Comparison of ENCODE assay signal across 16 cellular contexts in genomic region chr13:50189450-50189849, GRCh38.
DNase-seq lines count a peak whose midpoint lies in the region; ATAC-seq and TF ChIP-seq lines count a peak whose summit lies in the region.
"Had no signal": no experiment of that assay in that cellular context is flagged by ENCODE, and none has a peak within 500 bp of the region (broad histone marks: within the 10 kb centered on the region; RNA-seq: fewer than 3 reads in every experiment).

No MANE protein-coding gene starts in this region.

- WGBS in H9 (ENCODE audit: extremely low coverage, insufficient read length, low lambda C conversion rate) = no CpG with 5 or more reads among the region's 2 CpGs
- WGBS in upper lobe of left lung, 2 donors = 89 to 91% methylated on average over 2 of the region's 2 CpGs

- H3K4me2 ChIP-seq in H9 (ENCODE audit: insufficient read depth, insufficient read length, low read length) = no peak overlapping the region
- H3K4me2 ChIP-seq: A549 had no signal

- H3K36me3 Mint-ChIP-seq in H9 (ENCODE audit: insufficient read depth in 1 of 3, low read depth in 3 of 3) (peaks cover 1 to 12% (median 10%) of the 10 kb centered on the region in 3 experiments; a peak in 6 of 7 replicates), T-helper 17 cell (ENCODE audit: low read depth) (no peaks in the 10 kb centered on the region)

- H3K4me3 Mint-ChIP-seq in H9 (no peak overlapping the region), T-helper 17 cell (peak overlapping the region; percentile 54)
- H3K4me3 Mint-ChIP-seq: stimulated activated naive CD8-positive, alpha-beta T cell treated with anti-CD3 and anti-CD28 coated beads, Interleukin-15, amount 100 ng/mL, for 72 hours had no signal

- H3K4me1 Mint-ChIP-seq in H9 (peaks cover 29 to 36% of the 10 kb centered on the region in 2 experiments), T-helper 17 cell (peaks cover 27% of the 10 kb centered on the region)
- H3K4me1 Mint-ChIP-seq: stimulated activated naive CD8-positive, alpha-beta T cell treated with anti-CD3 and anti-CD28 coated beads, Interleukin-15, amount 100 ng/mL, for 72 hours had no signal

- H3K4ac ChIP-seq in H9 (ENCODE audit: low read depth, low read length) = no peak overlapping the region

- no peak overlapping the region for H2BK15ac ChIP-seq in H9 (ENCODE audit: low read depth, low read length)

- TF ChIP-seq EP300 in upper lobe of left lung (IDR thresholded peaks at IDR 0.05) = no peak

- H3K27ac Mint-ChIP-seq in H9 = no peak overlapping the region
- no peak overlapping the region for H3K27ac Mint-ChIP-seq in T-helper 17 cell
- H3K27ac Mint-ChIP-seq: stimulated activated naive CD8-positive, alpha-beta T cell treated with anti-CD3 and anti-CD28 coated beads, Interleukin-15, amount 100 ng/mL, for 72 hours had no signal

- no peak overlapping the region for H2BK12ac ChIP-seq in H9 (ENCODE audit: insufficient read length, low read depth, low read length)

- no peaks in the 10 kb centered on the region for H4K20me1 ChIP-seq in H9 (ENCODE audit: control insufficient read depth, insufficient read depth, insufficient read length)

- in situ Hi-C loops in HAP-1 (cut with MboI; ENCODE audit: low sequenced_read_pairs) = no loop called here

- no peak overlapping the region for H2BK20ac ChIP-seq in H9 (ENCODE audit: low read depth, low read length, poor library complexity, severe bottlenecking)

- no peak overlapping the region for H3K23ac ChIP-seq in H9 (ENCODE audit: insufficient read length, low read depth, low read length)

- H3K36me3 ChIP-seq in HAP-1 (replicated peaks) (no peaks in the 10 kb centered on the region), upper lobe of left lung (no peaks in the 10 kb centered on the region)
- H3K36me3 ChIP-seq: gastroesophageal sphincter, neutrophil had no signal

- no peak overlapping the region for H3K4me3 ChIP-seq in fibroblast of villous mesenchyme (ENCODE audit: low read depth, low read length)
- H3K4me3 ChIP-seq in HAP-1 = no peak overlapping the region
- no peak overlapping the region for H3K4me3 ChIP-seq in upper lobe of left lung
- H3K4me3 ChIP-seq: A549, gastroesophageal sphincter had no signal

- no peak overlapping the region for H2AK5ac ChIP-seq in H9 (ENCODE audit: insufficient read length, low read length)

- H2BK120ac ChIP-seq in H9 (ENCODE audit: low read depth, low read length, poor library complexity, severe bottlenecking) = no peak overlapping the region

- H3K4me1 ChIP-seq in H9 (ENCODE audit: insufficient read depth, low read length) = peaks cover 2% of the 10 kb centered on the region; the same call in 1 of the 2 replicates
- peaks cover 10% of the 10 kb centered on the region for H3K4me1 ChIP-seq in HAP-1
- H3K4me1 ChIP-seq in upper lobe of left lung = no peaks in the 10 kb centered on the region
- H3K4me1 ChIP-seq: gastroesophageal sphincter had no signal

- no peak overlapping the region for H2BK5ac ChIP-seq in H9 (ENCODE audit: insufficient read length, low read length)

- peak; percentile 20 for DNase-seq in NCI-H748 (lab: John Stamatoyannopoulos, UW; ENCODE audit: unreplicated experiment)
- DNase-seq in NCI-H748 treated with DMSO at 0.1 percent for 48 hours (lab: John Stamatoyannopoulos, UW) = no peak
- no peak for DNase-seq in H9
- no peak for DNase-seq in T-helper 17 cell
- DNase-seq in fibroblast of villous mesenchyme (ENCODE audit: low read depth) = no peak
- DNase-seq in HAP-1 (ENCODE audit: low spot score in 2 of 2) = no peak
- DNase-seq in upper lobe of left lung = no peak
- DNase-seq: NCI-H1417; right cardiac atrium; stimulated activated naive CD8-positive, alpha-beta T cell treated with anti-CD3 and anti-CD28 coated beads, Interleukin-15, amount 100 ng/mL, for 72 hours had no signal

- TF ChIP-seq CTCF in H9 (conservative IDR thresholded peaks at IDR 0.05) (peak; percentile 55), fibroblast of villous mesenchyme (IDR thresholded peaks at IDR 0.05; ENCODE audit: insufficient read depth, low read depth, low read length) (peak; percentile 8), upper lobe of left lung (IDR thresholded peaks at IDR 0.05) (no peak)

- TF ChIP-seq POLR2A in upper lobe of left lung (IDR thresholded peaks at IDR 0.05) = no peak

- H3K9me3 Mint-ChIP-seq in H9 = peaks cover 4 to 5% of the 10 kb centered on the region in 2 experiments; a peak in 3 of 5 replicates

- H3K27me3 Mint-ChIP-seq in H9 (ENCODE audit: low read depth) = peaks cover 1% of the 10 kb centered on the region; the same call in 1 of the 2 replicates
- H3K27me3 Mint-ChIP-seq in T-helper 17 cell = no peaks in the 10 kb centered on the region

- H4K8ac ChIP-seq in H9 (replicated peaks; ENCODE audit: insufficient read length, low read depth, low read length) = no peak overlapping the region

- H3K27me3 ChIP-seq in H9 (ENCODE audit: insufficient read depth, low read length) (no peaks in the 10 kb centered on the region), HAP-1 (ENCODE audit: low read depth) (no peaks in the 10 kb centered on the region), upper lobe of left lung (no peaks in the 10 kb centered on the region)
- H3K27me3 ChIP-seq: gastroesophageal sphincter, neutrophil had no signal

- H3K23me2 ChIP-seq in H9 (ENCODE audit: insufficient read length, low read depth, low read length, poor library complexity, severe bottlenecking) = no peaks in the 10 kb centered on the region

- H4K91ac ChIP-seq in H9 (ENCODE audit: insufficient read length, low read depth, low read length) = no peak overlapping the region

- no peak for ATAC-seq in T-helper 17 cell
- no peak for ATAC-seq in upper lobe of left lung (ENCODE audit: low FRiP score in 2 of 2)
- ATAC-seq in HG02870 (IDR thresholded peaks at IDR 0.05; ENCODE audit: unreplicated experiment) = no peak
- ATAC-seq: A549; gastroesophageal sphincter; left lobe of liver; right cardiac atrium; stimulated activated naive CD8-positive, alpha-beta T cell treated with anti-CD3 and anti-CD28 coated beads, Interleukin-15, amount 100 ng/mL, for 72 hours had no signal

- H3K14ac ChIP-seq in H9 (ENCODE audit: insufficient read depth, low read length) = no peak overlapping the region

- no peak overlapping the region for H3K18ac ChIP-seq in H9 (ENCODE audit: insufficient read length, low read depth, low read length)

- H3K79me1 ChIP-seq in H9 (ENCODE audit: insufficient read depth, low read depth, low read length, poor library complexity, severe bottlenecking) = no peaks in the 10 kb centered on the region

- no peak overlapping the region for H3K9ac ChIP-seq in H9 (ENCODE audit: extremely low read depth, insufficient read length, low read length)

- no peak overlapping the region for H3K27ac ChIP-seq in H9 (ENCODE audit: insufficient read length, low read depth, low read length)
- no peak overlapping the region for H3K27ac ChIP-seq in upper lobe of left lung
- H3K27ac ChIP-seq: A549, gastroesophageal sphincter, neutrophil, VCaP had no signal

- no peaks in the 10 kb centered on the region for H3K9me3 ChIP-seq in H9 (ENCODE audit: control insufficient read depth, low read depth, low read length)
- H3K9me3 ChIP-seq in T-helper 17 cell (ENCODE audit: control insufficient read depth, low read length, poor library complexity, severe bottlenecking) = no peaks in the 10 kb centered on the region
- no peaks in the 10 kb centered on the region for H3K9me3 ChIP-seq in HAP-1
- H3K9me3 ChIP-seq in upper lobe of left lung = no peaks in the 10 kb centered on the region
- H3K9me3 ChIP-seq: A549, gastroesophageal sphincter, neutrophil had no signal

- H3T11ph ChIP-seq in H9 (ENCODE audit: low read length) = no peak overlapping the region

- H4K5ac ChIP-seq in H9 (ENCODE audit: insufficient read length, low read depth, low read length) = no peak overlapping the region

- H2AFZ ChIP-seq in H9 (ENCODE audit: low read length) = no peak overlapping the region

- no peak overlapping the region for H3K56ac ChIP-seq in H9 (ENCODE audit: insufficient read length, low read depth, low read length)

- H3K79me2 ChIP-seq in H9 (ENCODE audit: insufficient read depth, low read length) = no peaks in the 10 kb centered on the region

Comparison
In these comparisons a context has a peak if more than half of its experiments do, and no peak if none do; other contexts are left out.
1. CTCF ChIP-seq: peak in H9 (single experiment) and fibroblast of villous mesenchyme (single experiment); none in upper lobe of left lung (0 of 6).